8 cellular contexts compared by ENCODE assay signal in the genomic region with DNA sequence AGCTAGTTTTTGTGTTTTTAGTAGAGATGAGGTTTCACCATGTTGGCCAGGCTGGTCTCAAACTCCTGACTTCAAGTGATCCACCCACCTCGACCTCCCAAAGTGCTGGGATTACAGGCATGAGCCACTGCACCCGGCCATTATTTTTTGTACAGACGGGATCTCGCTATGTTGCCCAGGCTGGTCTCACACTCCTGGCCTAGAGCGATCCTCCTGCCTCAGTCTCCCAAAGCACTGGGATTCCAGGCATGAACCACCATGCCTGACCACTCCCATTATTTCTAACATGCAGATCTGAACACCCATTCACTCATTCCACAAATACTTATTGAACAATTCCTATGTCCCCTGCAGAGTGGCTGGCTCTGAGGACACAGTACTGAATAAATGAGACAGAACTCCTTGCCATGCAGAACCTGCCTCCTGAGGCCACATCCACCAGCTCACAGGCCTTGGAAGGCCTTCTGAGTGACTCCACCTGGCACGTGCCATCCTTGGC. TPM values are rescaled to one million over a fixed set of nuclear protein-coding genes. Genes with fewer than 3 reads are reported as not detected.
A peak's percentile ranks its signal among the peaks of the same experiment; 100 is the strongest.
DNase-seq lines count a peak whose midpoint lies in the region; ATAC-seq and TF ChIP-seq lines count a peak whose summit lies in the region.
"Not testable (repeated sequence)": the region's sequence is repeated elsewhere in the genome, so short reads cannot be mapped to it uniquely, and the experiment has no call there.

No MANE protein-coding gene starts in this region.

- peak overlapping the region; percentile 87 to 99 for H3K18ac ChIP-seq in mesenchymal stem cell (ENCODE audit: low read depth in 1 of 2, low read length in 2 of 2)

- not testable (repeated sequence) for H3K36me3 ChIP-seq in Caco-2 (ENCODE audit: control insufficient read depth, insufficient read depth, low read length); PC-9 (ENCODE audit: low read depth); esophagus muscularis mucosa; mesenchymal stem cell (ENCODE audit: control insufficient read depth in 1 of 2, insufficient read depth in 2 of 2, low read depth in 1 of 2, low read length in 2 of 2); rectal smooth muscle tissue (ENCODE audit: control insufficient read depth, insufficient read depth, low read length); thoracic aorta

- TF ChIP-seq POLR2A in esophagus muscularis mucosa (IDR thresholded peaks at IDR 0.05; ENCODE audit: low read depth) = not testable (repeated sequence)

- peak overlapping the region; percentile 91 for H2BK5ac ChIP-seq in mesenchymal stem cell (ENCODE audit: low read depth, low read length, poor library complexity, severe bottlenecking)

- H2BK15ac ChIP-seq in mesenchymal stem cell (ENCODE audit: low read depth, poor library complexity, severe bottlenecking) = peak overlapping the region; percentile 95

- peak overlapping the region; percentile 95 for H2BK120ac ChIP-seq in mesenchymal stem cell (ENCODE audit: low read depth, low read length)

- H3K4me2 ChIP-seq in PC-9 = peak overlapping the region; percentile 55
- not testable (repeated sequence) for H3K4me2 ChIP-seq in mesenchymal stem cell (ENCODE audit: low read length, poor library complexity, severe bottlenecking)

- H3K9me2 ChIP-seq in PC-9 (ENCODE audit: insufficient read depth) = not testable (repeated sequence)

- CTCF ChIA-PET in Caco-2 (lab: Charles Lee) = interaction anchor here (2.5 kb wide), 1 partner anchor 23 kb away, joined by 22 read pairs; no protein-coding TSS in a partner anchor
- CTCF ChIA-PET in PC-9 (lab: Charles Lee) = interaction anchor here (0.6 to 2.1 kb wide), 8 partner anchors 16 to 1237 kb away, joined by 3 to 15 read pairs (median 4); no protein-coding TSS in a partner anchor
- CTCF ChIA-PET in activated CD8-positive, alpha-beta memory T cell treated with anti-CD3 and anti-CD28 coated beads, Interleukin-2, amount 10 ng/mL, durations not matched to agents 7 days and 5 days (lab: Charles Lee) = interaction anchor here (0.5 to 16.0 kb wide), 18 partner anchors 8 to 134 kb away, joined by 3 to 344 read pairs (median 5); partner anchors contain the start of gene HSPB1
- CTCF ChIA-PET in MCF 10A (lab: Yijun Ruan, JAX) = interaction anchor here (0.6 to 8.6 kb wide), 30 partner anchors 8 to 315 kb away, joined by 3 to 232 read pairs (median 4); no protein-coding TSS in a partner anchor

- not testable (repeated sequence) for H3K4me3 Mint-ChIP-seq in Caco-2 (ENCODE audit: unreplicated experiment); activated CD8-positive, alpha-beta memory T cell treated with anti-CD3 and anti-CD28 coated beads, Interleukin-2, amount 10 ng/mL, durations not matched to agents 7 days and 5 days
- H3K4me3 Mint-ChIP-seq in MCF 10A (ENCODE audit: unreplicated experiment) = peak overlapping the region; percentile 29

- POLR2A ChIA-PET in Caco-2 (lab: Charles Lee) = not testable (repeated sequence)
- POLR2A ChIA-PET in PC-9 (lab: Charles Lee; ENCODE audit: unreplicated experiment) = interaction anchor here (0.6 to 0.9 kb wide), 3 partner anchors 102 to 271 kb away, joined by 3 to 4 read pairs (median 3); partner anchors contain the start of genes MDH2 and STYXL1
- POLR2A ChIA-PET in MCF 10A (lab: Yijun Ruan, JAX) = interaction anchor here (0.6 to 8.8 kb wide), 16 partner anchors 10 to 243 kb away, joined by 3 to 283 read pairs (median 4); partner anchors contain the start of genes HSPB1, MDH2, STYXL1 and YWHAG

- 93% methylated on average over 6 of the region's 6 CpGs for WGBS in esophagus muscularis mucosa
- 90% methylated on average over 6 of the region's 6 CpGs for WGBS in mesenchymal stem cell

- ATAC-seq in activated CD8-positive, alpha-beta memory T cell treated with anti-CD3 and anti-CD28 coated beads, Interleukin-2, amount 10 ng/mL, durations not matched to agents 7 days and 5 days; thoracic aorta (ENCODE audit: insufficient number of reproducible peaks, low FRiP score, low read depth): not testable (repeated sequence)

- peak overlapping the region; percentile 96 for H2AK5ac ChIP-seq in mesenchymal stem cell (ENCODE audit: low read length, severe bottlenecking)

- not testable (repeated sequence) for H3K4me3 ChIP-seq in Caco-2 (ENCODE audit: low read depth, low read length); PC-9; esophagus muscularis mucosa; mesenchymal stem cell (ENCODE audit: insufficient read depth in 1 of 2, low read depth in 1 of 2, low read length in 2 of 2); rectal smooth muscle tissue (ENCODE audit: low read length); thoracic aorta

- H3K9me3 ChIP-seq in Caco-2; PC-9 (ENCODE audit: insufficient read depth, low read depth); esophagus muscularis mucosa; mesenchymal stem cell (ENCODE audit: control insufficient read depth, low read length); thoracic aorta: not testable (repeated sequence)

- peaks cover 49% of the 10 kb centered on the region for H3F3A ChIP-seq in PC-9 (ENCODE audit: insufficient read depth, low read depth)

- H3K27ac Mint-ChIP-seq in Caco-2 (ENCODE audit: unreplicated experiment) (peak overlapping the region; percentile 36), MCF 10A (ENCODE audit: low read depth, unreplicated experiment) (peak overlapping the region; percentile 84)
- peak overlapping the region; percentile 84 for H3K27ac Mint-ChIP-seq in activated CD8-positive, alpha-beta memory T cell treated with anti-CD3 and anti-CD28 coated beads, Interleukin-2, amount 10 ng/mL, durations not matched to agents 7 days and 5 days

- peak overlapping the region; percentile 90 to 96 for H3K4ac ChIP-seq in mesenchymal stem cell (ENCODE audit: low read depth in 1 of 2, low read length in 2 of 2)

- H2AFZ ChIP-seq in PC-9; mesenchymal stem cell (ENCODE audit: low read depth, low read length): not testable (repeated sequence)

- DNase-seq in Caco-2; PC-9; activated CD8-positive, alpha-beta memory T cell treated with anti-CD3 and anti-CD28 coated beads, Interleukin-2, amount 10 ng/mL, durations not matched to agents 7 days and 5 days; MCF 10A (ENCODE audit: unreplicated experiment); esophagus muscularis mucosa (ENCODE audit: extremely low spot score); mesenchymal stem cell; thoracic aorta (ENCODE audit: low spot score): not testable (repeated sequence)

- H3K79me1 ChIP-seq in mesenchymal stem cell (replicated peaks; ENCODE audit: low read length, poor library complexity, severe bottlenecking) = not testable (repeated sequence)

- H3K79me2 ChIP-seq in PC-9 (ENCODE audit: low read depth) = not testable (repeated sequence)

- not testable (repeated sequence) for H3K9me3 Mint-ChIP-seq in Caco-2 (ENCODE audit: unreplicated experiment); activated CD8-positive, alpha-beta memory T cell treated with anti-CD3 and anti-CD28 coated beads, Interleukin-2, amount 10 ng/mL, durations not matched to agents 7 days and 5 days (ENCODE audit: low read depth); MCF 10A (ENCODE audit: unreplicated experiment)

- not testable (repeated sequence) for H3K27me3 ChIP-seq in Caco-2 (replicated peaks; ENCODE audit: control insufficient read depth, insufficient read depth, low read length); PC-9 (ENCODE audit: insufficient read depth, low read depth); esophagus muscularis mucosa; mesenchymal stem cell (ENCODE audit: control insufficient read depth in 1 of 2, insufficient read depth in 1 of 2, low read length in 2 of 2); rectal smooth muscle tissue (ENCODE audit: control insufficient read depth, insufficient read depth, low read length); thoracic aorta (replicated peaks; ENCODE audit: insufficient read depth)

- H3K9ac ChIP-seq in mesenchymal stem cell (ENCODE audit: low read length) = peak overlapping the region; percentile 70
- not testable (repeated sequence) for H3K9ac ChIP-seq in rectal smooth muscle tissue (ENCODE audit: low read length)

- H3K27ac ChIP-seq in PC-9 (peak overlapping the region; percentile 82), esophagus muscularis mucosa (replicated peaks in 1 of 4) (peak overlapping the region; percentile 93 to 100 (median 99)), mesenchymal stem cell (ENCODE audit: low read length, poor library complexity, severe bottlenecking) (peak overlapping the region; percentile 78), rectal smooth muscle tissue (ENCODE audit: low read depth, low read length) (peak overlapping the region; percentile 93), thoracic aorta (peak overlapping the region; percentile 62 to 95)

- H3K14ac ChIP-seq in mesenchymal stem cell (ENCODE audit: low read length in 2 of 2) = peak overlapping the region in 1 of 2 experiments; percentile 63

- H4K20me1 ChIP-seq in PC-9 (ENCODE audit: insufficient read depth) = not testable (repeated sequence)

- not testable (repeated sequence) for TF ChIP-seq EP300 in esophagus muscularis mucosa (IDR thresholded peaks at IDR 0.05)

- H3K36me3 Mint-ChIP-seq in Caco-2 (ENCODE audit: insufficient read depth, unreplicated experiment) = peaks cover 10% of the 10 kb centered on the region
- not testable (repeated sequence) for H3K36me3 Mint-ChIP-seq in activated CD8-positive, alpha-beta memory T cell treated with anti-CD3 and anti-CD28 coated beads, Interleukin-2, amount 10 ng/mL, durations not matched to agents 7 days and 5 days; MCF 10A (ENCODE audit: insufficient read depth, unreplicated experiment)

- H4K8ac ChIP-seq in mesenchymal stem cell (ENCODE audit: low read length) = peak overlapping the region; percentile 97

- intact Hi-C loops in Caco-2 (cut with micrococcal nuclease; ENCODE audit: unreplicated experiment) (loop anchor here (1.0 to 5.0 kb wide), 3 partner anchors 11 to 66 kb away; partner anchors contain the start of genes HSPB1 and YWHAG), PC-9 (cut with micrococcal nuclease; ENCODE audit: unreplicated experiment) (loop anchor here (1.0 to 5.0 kb wide), 6 partner anchors 19 to 244 kb away; partner anchors contain the start of genes MDH2, STYXL1 and YWHAG), MCF 10A (cut with micrococcal nuclease) (loop anchor here (1.0 kb wide), 2 partner anchors 23 to 113 kb away; no protein-coding TSS in a partner anchor)
- intact Hi-C loops in esophagus muscularis mucosa (cut with DNase I) = not testable (repeated sequence)

- BruUV-seq in Caco-2 (replicated peaks; lab: Mats Ljungman, UMichigan); PC-9 (replicated peaks; lab: Mats Ljungman, UMichigan); MCF 10A (replicated peaks; lab: Mats Ljungman, UMichigan): not testable (repeated sequence)

- peak overlapping the region in 1 of 2 experiments; percentile 36 for H3K23ac ChIP-seq in mesenchymal stem cell (ENCODE audit: low read length in 2 of 2)

- H4K91ac ChIP-seq in mesenchymal stem cell (ENCODE audit: low read length) = peak overlapping the region; percentile 100

- H3K4me1 ChIP-seq in Caco-2 = peaks cover 33% of the 10 kb centered on the region
- H3K4me1 ChIP-seq in PC-9 (replicated peaks; ENCODE audit: insufficient read depth) = peaks cover 54% of the 10 kb centered on the region
- peaks cover 43 to 50% (median 50%) of the 10 kb centered on the region in 4 donors for H3K4me1 ChIP-seq in esophagus muscularis mucosa
- peaks cover 33% of the 10 kb centered on the region for H3K4me1 ChIP-seq in mesenchymal stem cell (ENCODE audit: control insufficient read depth, insufficient read depth, low read depth, low read length)
- H3K4me1 ChIP-seq in rectal smooth muscle tissue (ENCODE audit: control insufficient read depth, insufficient read depth, low read length) = peaks cover 31% of the 10 kb centered on the region
- H3K4me1 ChIP-seq in thoracic aorta (ENCODE audit: control insufficient read depth in 1 of 2, low read depth in 2 of 2) = peaks cover 30 to 41% of the 10 kb centered on the region in 2 donors

- not testable (repeated sequence) for H3K27me3 Mint-ChIP-seq in Caco-2 (ENCODE audit: insufficient read depth, unreplicated experiment); activated CD8-positive, alpha-beta memory T cell treated with anti-CD3 and anti-CD28 coated beads, Interleukin-2, amount 10 ng/mL, durations not matched to agents 7 days and 5 days; MCF 10A (ENCODE audit: insufficient read depth, unreplicated experiment)

- H3K4me1 Mint-ChIP-seq in Caco-2 (ENCODE audit: low read depth, unreplicated experiment) (peaks cover 22% of the 10 kb centered on the region), MCF 10A (ENCODE audit: insufficient read depth, unreplicated experiment) (peaks cover 38% of the 10 kb centered on the region)
- peaks cover 20% of the 10 kb centered on the region for H3K4me1 Mint-ChIP-seq in activated CD8-positive, alpha-beta memory T cell treated with anti-CD3 and anti-CD28 coated beads, Interleukin-2, amount 10 ng/mL, durations not matched to agents 7 days and 5 days

- peak overlapping the region; percentile 88 to 99 for H2BK12ac ChIP-seq in mesenchymal stem cell (ENCODE audit: low read length in 2 of 2)

- not testable (repeated sequence) for TF ChIP-seq CTCF in Caco-2 (IDR thresholded peaks at IDR 0.05; ENCODE audit: insufficient read depth in 1 of 2, low read depth in 1 of 2, low read length in 1 of 2, severe bottlenecking in 1 of 2, unreplicated experiment in 1 of 2); PC-9 (conservative IDR thresholded peaks at IDR 0.05); MCF 10A (IDR thresholded peaks at IDR 0.05; ENCODE audit: unreplicated experiment); esophagus muscularis mucosa (IDR thresholded peaks at IDR 0.05); thoracic aorta (IDR thresholded peaks at IDR 0.05)

RNA-seq across cellular contexts. Expression of gene HSPB1, which starts 11.6 kb away (rescaled TPM):
- total RNA-seq in Caco-2 (2022) (82.1 and 89.1 TPM in 2 replicates), PC-9 (2021) (376 and 414 TPM in 2 replicates), MCF 10A (2022) (158 and 198 TPM in 2 replicates), esophagus muscularis mucosa (1,000 to 10,000 TPM in 3 of 4 donors, 100 to 1,000 TPM in 1; 927 to 2,513 (median 1,694) TPM), thoracic aorta (1,000 to 10,000 TPM; 1,835 to 2,623 TPM)
- total RNA-seq in activated CD8-positive, alpha-beta memory T cell treated with anti-CD3 and anti-CD28 coated beads, Interleukin-2, amount 10 ng/mL, durations not matched to agents 7 days and 5 days = 10 to 100 TPM; 36.5 to 62.9 TPM
- 794 TPM for polyA plus RNA-seq in mesenchymal stem cell (2013, experiment 1 of 2)
- 815 TPM for polyA plus RNA-seq in mesenchymal stem cell (2013, experiment 2 of 2)
